21 cellular contexts compared by ENCODE assay signal in the genomic region with DNA sequence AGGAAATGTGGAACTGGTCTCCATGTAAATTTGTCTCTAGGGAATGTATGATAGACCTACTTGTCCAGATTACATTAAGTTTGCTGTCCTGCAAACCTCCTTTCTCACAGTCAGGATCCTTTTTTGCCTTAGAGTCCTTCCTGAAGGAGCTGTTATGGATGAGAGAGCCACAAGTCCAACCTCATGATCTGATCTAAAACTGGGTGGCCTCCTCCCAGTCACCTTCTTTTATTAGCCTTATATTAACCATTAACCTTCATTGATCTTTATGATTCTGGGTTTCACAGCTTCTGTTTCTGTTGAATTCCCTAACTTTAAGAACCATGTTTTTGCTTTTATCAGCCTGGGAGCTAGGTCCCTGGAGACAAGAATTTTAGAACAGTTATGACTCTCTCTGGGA.
A peak's percentile ranks its signal among the peaks of the same experiment; 100 is the strongest.
DNase-seq lines count a peak whose midpoint lies in the region; ATAC-seq, FAIRE-seq and TF ChIP-seq lines count a peak whose summit lies in the region.
"Had no signal": no experiment of that assay in that cellular context is flagged by ENCODE, and none has a peak within 500 bp of the region (broad histone marks: within the 10 kb centered on the region; RNA-seq: fewer than 3 reads in every experiment).

No MANE protein-coding gene starts in this region.

- TF ChIP-seq POLR2A in right lobe of liver (IDR thresholded peaks at IDR 0.05) (no peak), HepG2 (IDR thresholded peaks at IDR 0.05; ENCODE audit: insufficient read depth in 1 of 2, low read depth in 2 of 2, low read length in 2 of 2) (no peak)

- H3K4me1 ChIP-seq in right lobe of liver (peaks cover 0 to 7% (median 4%) of the 10 kb centered on the region in 4 donors), HepG2 (ENCODE audit: insufficient read depth, low read length) (peaks cover 9% of the 10 kb centered on the region; the same call in 1 of the 2 replicates), osteoblast (ENCODE audit: insufficient read depth, low read length) (no peaks in the 10 kb centered on the region), neuronal stem cell (ENCODE audit: control insufficient read depth in 2 of 2, insufficient read depth in 1 of 2, low read depth in 1 of 2, low read length in 2 of 2) (no peaks in the 10 kb centered on the region)

- H2BK5ac ChIP-seq in neuronal stem cell (ENCODE audit: low read length): no peak overlapping the region

- H2AFZ ChIP-seq in HepG2 (ENCODE audit: low read length) (no peak overlapping the region), osteoblast (ENCODE audit: low read length) (no peak overlapping the region), neuronal stem cell (ENCODE audit: low read length) (no peak overlapping the region)
- H2AFZ ChIP-seq: GM23248 had no signal

- H3K4me3 ChIP-seq in right lobe of liver (no peak overlapping the region), HepG2 (replicated peaks in 1 of 3; ENCODE audit: insufficient read depth in 1 of 3, low read depth in 2 of 3, low read length in 3 of 3) (no peak overlapping the region), osteoblast (ENCODE audit: insufficient read depth, low read length) (no peak overlapping the region), neuronal stem cell (ENCODE audit: low read length in 2 of 2) (no peak overlapping the region)
- H3K4me3 ChIP-seq: GM23248 had no signal

- in situ Hi-C loops in HepG2 (cut with HindIII; ENCODE audit: extremely low pct_ligation_motif_present, low pct_unique_long_range_greater_than_20kb): no loop called here

- intact Hi-C loops in right lobe of liver (cut with DNase I): loop anchor here (10.0 kb wide), 3 partner anchors 61 to 201 kb away; a partner anchor contains a TSS
- intact Hi-C loops in HepG2 (cut with micrococcal nuclease; ENCODE audit: unreplicated experiment): no loop called here

- TF ChIP-seq EP300 in HepG2 (IDR thresholded peaks at IDR 0.05; ENCODE audit: low read depth in 2 of 2, low read length in 2 of 2) (no peak), HepG2 (CRISPR knock-in tag; IDR thresholded peaks at IDR 0.05; ENCODE audit: borderline replicate concordance) (no peak)

- no peaks in the 10 kb centered on the region for H3K27me3 ChIP-seq in right lobe of liver
- no peaks in the 10 kb centered on the region for H3K27me3 ChIP-seq in HepG2 (ENCODE audit: control insufficient read depth in 1 of 2, insufficient read depth in 2 of 2, low read length in 2 of 2)
- no peaks in the 10 kb centered on the region for H3K27me3 ChIP-seq in osteoblast (ENCODE audit: insufficient read depth, low read length)
- H3K27me3 ChIP-seq in neuronal stem cell (ENCODE audit: control insufficient read depth in 3 of 3, insufficient read depth in 3 of 3, low read depth in 1 of 3, low read length in 3 of 3): no peaks in the 10 kb centered on the region

- H2BK15ac ChIP-seq in neuronal stem cell (ENCODE audit: low read length): no peak overlapping the region

- TF ChIP-seq CTCF in right lobe of liver (IDR thresholded peaks at IDR 0.05): no peak
- no peak for TF ChIP-seq CTCF in HepG2 (CRISPR knock-in tag; IDR thresholded peaks at IDR 0.05)
- TF ChIP-seq CTCF in osteoblast (IDR thresholded peaks at IDR 0.05; ENCODE audit: extremely low read depth, low read depth, low read length): no peak

- no peaks in the 10 kb centered on the region for H3K79me1 ChIP-seq in neuronal stem cell (ENCODE audit: low read depth, low read length)

- H2BK120ac ChIP-seq in neuronal stem cell (ENCODE audit: low read depth, low read length): no peak overlapping the region

- H2AK5ac ChIP-seq in neuronal stem cell (ENCODE audit: low read depth, low read length): no peak overlapping the region

- no peaks in the 10 kb centered on the region for H3K9me3 ChIP-seq in right lobe of liver
- H3K9me3 ChIP-seq in HepG2 (ENCODE audit: low read length): no peaks in the 10 kb centered on the region
- H3K9me3 ChIP-seq in osteoblast (ENCODE audit: low read depth, low read length): no peaks in the 10 kb centered on the region
- no peaks in the 10 kb centered on the region for H3K9me3 ChIP-seq in neuronal stem cell (replicated peaks in 1 of 2; ENCODE audit: control insufficient read depth in 2 of 2, insufficient read depth in 1 of 2, low read depth in 1 of 2, low read length in 2 of 2)

- ATAC-seq in right lobe of liver: peak; percentile 64 to 84 (median 80)
- no peak for ATAC-seq in HepG2
- no peak for ATAC-seq in HG03039 (IDR thresholded peaks at IDR 0.05; ENCODE audit: unreplicated experiment)
- ATAC-seq: HCT116 had no signal

- no peak overlapping the region for H3K23ac ChIP-seq in neuronal stem cell (ENCODE audit: low read depth, low read length, poor library complexity)

- CTCF ChIA-PET in HepG2 (lab: Yijun Ruan, JAX; ENCODE audit: low intra/inter-chr PET ratio, low total read pairs): no interaction called here

- H4K20me1 ChIP-seq in HepG2 (ENCODE audit: insufficient read depth, low read length) (no peaks in the 10 kb centered on the region), osteoblast (ENCODE audit: insufficient read depth, low read length) (peaks cover 14% of the 10 kb centered on the region)

- FAIRE-seq in HepG2 (lab: Jason Lieb, UNC): no peak
- FAIRE-seq: D721Med, G401.6, GM12891, H54 had no signal

- DNase-seq in right lobe of liver (no peak), HepG2 (ENCODE audit: low spot score) (no peak), kidney tubule cell (ENCODE audit: low spot score) (peak; percentile 26), osteoblast (ENCODE audit: insufficient read length, low spot score, missing footprints) (peak; percentile 56), SW 1271 (lab: John Stamatoyannopoulos, UW) (no peak), NCI-H1436 (lab: John Stamatoyannopoulos, UW) (no peak), neuronal stem cell (ENCODE audit: low spot score) (no peak)
- DNase-seq: AML-193; C1 segment of cervical spinal cord; CD4-positive, alpha-beta memory T cell; DMS153; DMS79 treated with DMSO at 0.1 percent for 48 hours; EL; GM23248 had no signal

- no peak overlapping the region for H3K4me2 ChIP-seq in HepG2 (ENCODE audit: low read depth, low read length)
- H3K4me2 ChIP-seq in osteoblast (ENCODE audit: insufficient read depth, low read length): no peak overlapping the region
- H3K4me2 ChIP-seq in neuronal stem cell (ENCODE audit: insufficient read depth, low read length, poor library complexity, severe bottlenecking): no peak overlapping the region

- H3K79me2 ChIP-seq in HepG2 (ENCODE audit: insufficient read depth, low read length) (no peaks in the 10 kb centered on the region), osteoblast (ENCODE audit: insufficient read depth, low read length) (no peaks in the 10 kb centered on the region)

- H3K18ac ChIP-seq in neuronal stem cell (ENCODE audit: low read length): no peak overlapping the region

- no peak for TF ChIP-seq RAD21 in HepG2 (CRISPR knock-in tag; IDR thresholded peaks at IDR 0.05)

- H3K9ac ChIP-seq in HepG2 (ENCODE audit: insufficient read depth, low read depth, low read length): no peak overlapping the region
- H3K9ac ChIP-seq in neuronal stem cell (ENCODE audit: low read depth, low read length, poor library complexity): no peak overlapping the region
- H3K9ac ChIP-seq: GM23248 had no signal

- H3K4ac ChIP-seq in neuronal stem cell (ENCODE audit: low read length): no peak overlapping the region

- BruUV-seq in HepG2 (replicated peaks; lab: Mats Ljungman, UMichigan): no TSS peak

- H4K8ac ChIP-seq in neuronal stem cell (ENCODE audit: low read depth, low read length): no peak overlapping the region

- no peak overlapping the region for H3K14ac ChIP-seq in neuronal stem cell (ENCODE audit: low read length)

- no peak overlapping the region for H4K91ac ChIP-seq in neuronal stem cell (ENCODE audit: low read depth, low read length, poor library complexity)

- peaks cover 0 to 17% (median 6%) of the 10 kb centered on the region in 4 donors for H3K36me3 ChIP-seq in right lobe of liver
- no peaks in the 10 kb centered on the region for H3K36me3 ChIP-seq in HepG2 (replicated peaks in 1 of 2; ENCODE audit: control insufficient read depth in 1 of 2, insufficient read depth in 2 of 2, low read length in 2 of 2)
- H3K36me3 ChIP-seq in osteoblast (ENCODE audit: insufficient read depth, low read length): peaks cover 19% of the 10 kb centered on the region
- peaks cover 8 to 29% of the 10 kb centered on the region in 2 donors for H3K36me3 ChIP-seq in neuronal stem cell (replicated peaks in 1 of 2; ENCODE audit: control insufficient read depth in 2 of 2, insufficient read depth in 2 of 2, low read length in 2 of 2)

- POLR2A ChIA-PET in HepG2 (lab: Yijun Ruan, JAX): no interaction called here

- H2BK12ac ChIP-seq in neuronal stem cell (ENCODE audit: low read length): no peak overlapping the region

- no peak overlapping the region for H3K27ac ChIP-seq in right lobe of liver
- H3K27ac ChIP-seq in HepG2 (ENCODE audit: extremely low read length, insufficient read depth, low read length): no peak overlapping the region
- no peak overlapping the region for H3K27ac ChIP-seq in osteoblast (ENCODE audit: low read depth, low read length)
- no peak overlapping the region for H3K27ac ChIP-seq in neuronal stem cell (replicated peaks; ENCODE audit: low read length)
- H3K27ac ChIP-seq: 22Rv1, GM23248 had no signal

TF ChIP-seq in HepG2, 621 proteins besides CTCF, POLR2A, EP300 and RAD21:
- TF ChIP-seq ZNF33B (CRISPR knock-in tag; IDR thresholded peaks at IDR 0.05) (no peak), ZNF720 (CRISPR knock-in tag; IDR thresholded peaks at IDR 0.05) (no peak), ZFYVE20 (CRISPR knock-in tag; IDR thresholded peaks at IDR 0.05; ENCODE audit: borderline replicate concordance, low read depth) (no peak)
- TF ChIP-seq, protein P1, sequence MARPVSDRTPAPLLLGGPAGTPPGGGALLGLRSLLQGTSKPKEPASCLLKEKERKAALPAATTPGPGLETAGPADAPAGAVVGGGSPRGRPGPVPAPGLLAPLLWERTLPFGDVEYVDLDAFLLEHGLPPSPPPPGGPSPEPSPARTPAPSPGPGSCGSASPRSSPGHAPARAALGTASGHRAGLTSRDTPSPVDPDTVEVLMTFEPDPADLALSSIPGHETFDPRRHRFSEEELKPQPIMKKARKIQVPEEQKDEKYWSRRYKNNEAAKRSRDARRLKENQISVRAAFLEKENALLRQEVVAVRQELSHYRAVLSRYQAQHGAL (CRISPR knock-in tag; IDR thresholded peaks at IDR 0.05; ENCODE audit: not compliant biosample characterization): no peak

Comparison
In these comparisons a context has a peak if more than half of its experiments do, and no peak if none do; other contexts are left out.
1. ATAC-seq: peak in right lobe of liver (4 of 4); none in HepG2 (single experiment) and HG03039 (single experiment).
2. DNase-seq: peak in kidney tubule cell (single experiment) and osteoblast (single experiment); none in right lobe of liver (0 of 3), HepG2 (single experiment), SW 1271 (0 of 2), NCI-H1436 (single experiment) and neuronal stem cell (single experiment).